In genomic region chr7:18241543-18242231, GRCh38 we compare ENCODE assay signal across 11 cellular contexts.
DNase-seq lines count a peak whose midpoint lies in the region; ATAC-seq and TF ChIP-seq lines count a peak whose summit lies in the region.
"Had no signal": no experiment of that assay in that cellular context is flagged by ENCODE, and none has a peak within 500 bp of the region (broad histone marks: within the 10 kb centered on the region; RNA-seq: fewer than 3 reads in every experiment).

No MANE protein-coding gene starts in this region.

- DNase-seq in HCT116 (ENCODE audit: low read depth, low spot score) (no peak), foreskin keratinocyte (no peak), retina (no peak), superior temporal gyrus (ENCODE audit: extremely low spot score) (no peak), GM10266 (ENCODE audit: extremely low spot score) (no peak)
- DNase-seq in stimulated activated CD4-positive, alpha-beta T cell treated with anti-CD3 and anti-CD28 coated beads, Interleukin-1b, Interleukin-23, amount 100 ng/mL, for 48 hours = no peak
- DNase-seq: CD4-positive, CD25-positive, alpha-beta regulatory T cell; NCI-H2107; nucleus accumbens had no signal

- no peak for TF ChIP-seq POLR2A in HCT116 (IDR thresholded peaks at IDR 0.05; ENCODE audit: borderline replicate concordance, extremely low read depth, insufficient read depth, insufficient read length)

- H3K4me3 ChIP-seq in HCT116 (replicated peaks in 1 of 2; ENCODE audit: low read depth in 1 of 2, low read length in 2 of 2) = no peak overlapping the region

- no peaks in the 10 kb centered on the region for H3K79me2 ChIP-seq in HCT116 (ENCODE audit: insufficient read depth, low read length)

- RAD21 ChIA-PET in HCT116 (lab: Charles Lee; ENCODE audit: low non-redundant PET in 1 of 2, low total read pairs in 2 of 2, uncharacterized antibody in 2 of 2, unreplicated experiment in 2 of 2) = no interaction called here

- H3K27ac ChIP-seq in HCT116 (ENCODE audit: low read depth, low read length) (no peak overlapping the region), foreskin keratinocyte (no peak overlapping the region)

- no peaks in the 10 kb centered on the region for H4K20me1 ChIP-seq in HCT116 (ENCODE audit: insufficient read depth)

- H3K4me1 ChIP-seq in HCT116 (ENCODE audit: control insufficient read depth in 1 of 2, insufficient read depth in 2 of 2, low read length in 2 of 2) = no peaks in the 10 kb centered on the region
- no peaks in the 10 kb centered on the region for H3K4me1 ChIP-seq in foreskin keratinocyte

- BruUV-seq in HCT116 (replicated peaks; lab: Mats Ljungman, UMichigan) = no TSS peak

- intact Hi-C loops in HCT116 (cut with micrococcal nuclease) = no loop called here

- TF ChIP-seq RAD21 in HCT116 (IDR thresholded peaks at IDR 0.05; ENCODE audit: low read depth) = no peak

- H3K4me2 ChIP-seq in HCT116 (ENCODE audit: low read length) = no peak overlapping the region

- CTCF ChIA-PET in HCT116 (lab: Charles Lee) = no interaction called here

- no peaks in the 10 kb centered on the region for H3K36me3 ChIP-seq in HCT116 (ENCODE audit: control insufficient read depth in 1 of 2, insufficient read depth in 2 of 2, low read length in 2 of 2)

- no peak overlapping the region for H3K9ac ChIP-seq in HCT116 (ENCODE audit: low read length)

- no peaks in the 10 kb centered on the region for H3K9me2 ChIP-seq in HCT116 (ENCODE audit: insufficient read depth)

- H3K9me3 ChIP-seq in HCT116 (ENCODE audit: control insufficient read depth in 1 of 2, insufficient read depth in 1 of 2, low read depth in 1 of 2, low read length in 2 of 2) = no peaks in the 10 kb centered on the region

- H2AFZ ChIP-seq in HCT116 (ENCODE audit: low read depth, low read length, poor library complexity, severe bottlenecking) = no peak overlapping the region

- TF ChIP-seq CTCF in HCT116 (IDR thresholded peaks at IDR 0.05 in 2 of 3, conservative IDR thresholded peaks at IDR 0.05 in 1 of 3; ENCODE audit: borderline replicate concordance in 1 of 3, insufficient read depth in 1 of 3, low read depth in 2 of 3, low read length in 2 of 3) = peak in 2 of 3 experiments; percentile 11 to 31; a peak in 1 of 6 replicates
- peak; percentile 25 for TF ChIP-seq CTCF in foreskin keratinocyte (conservative IDR thresholded peaks at IDR 0.05)
- no peak for TF ChIP-seq CTCF in GM10266 (IDR thresholded peaks at IDR 0.05; ENCODE audit: control insufficient read depth, insufficient read depth, low read depth, missing control alignments)

- H3K27me3 ChIP-seq in HCT116 (ENCODE audit: insufficient read depth, low read length) = no peaks in the 10 kb centered on the region
- no peaks in the 10 kb centered on the region for H3K27me3 ChIP-seq in foreskin keratinocyte

- peak; percentile 80 for ATAC-seq in GM18867 (IDR thresholded peaks at IDR 0.05; ENCODE audit: unreplicated experiment)
- ATAC-seq in HCT116 = peak; percentile 64
- peak; percentile 70 for ATAC-seq in HG03558 (IDR thresholded peaks at IDR 0.05; ENCODE audit: extremely low read depth, unreplicated experiment)
- no peak for ATAC-seq in foreskin keratinocyte

- POLR2A ChIA-PET in HCT116 (lab: Charles Lee) = no interaction called here

TF ChIP-seq in HCT116, 20 proteins besides CTCF, POLR2A, EP300 and RAD21:
- TF ChIP-seq FOSL1 (IDR thresholded peaks at IDR 0.05; ENCODE audit: low read depth) (no peak), CBX3 (IDR thresholded peaks at IDR 0.05; ENCODE audit: low read depth) (no peak), SRF (IDR thresholded peaks at IDR 0.05; ENCODE audit: low read depth) (no peak), SP1 (IDR thresholded peaks at IDR 0.05; ENCODE audit: low read depth) (no peak), REST (IDR thresholded peaks at IDR 0.05; ENCODE audit: low read depth) (no peak), YY1 (IDR thresholded peaks at IDR 0.05; ENCODE audit: extremely low read depth, insufficient replicate concordance, low read depth, low read length) (no peak), CEBPB (IDR thresholded peaks at IDR 0.05; ENCODE audit: low read depth) (no peak), EZH2 (IDR thresholded peaks at IDR 0.05) (no peak), POLR2AphosphoS5 (IDR thresholded peaks at IDR 0.05; ENCODE audit: low read depth, low read length) (no peak), MAX (IDR thresholded peaks at IDR 0.05) (no peak), EZH2phosphoT487 (IDR thresholded peaks at IDR 0.05; ENCODE audit: borderline replicate concordance) (no peak), ELF1 (IDR thresholded peaks at IDR 0.05; ENCODE audit: borderline replicate concordance, low read depth) (no peak), TCF7L2 (IDR thresholded peaks at IDR 0.05; ENCODE audit: borderline replicate concordance, extremely low read depth, insufficient read depth, insufficient read length) (no peak), JUND (IDR thresholded peaks at IDR 0.05) (no peak)
